22 cellular contexts compared by ENCODE assay signal in the genomic region with DNA sequence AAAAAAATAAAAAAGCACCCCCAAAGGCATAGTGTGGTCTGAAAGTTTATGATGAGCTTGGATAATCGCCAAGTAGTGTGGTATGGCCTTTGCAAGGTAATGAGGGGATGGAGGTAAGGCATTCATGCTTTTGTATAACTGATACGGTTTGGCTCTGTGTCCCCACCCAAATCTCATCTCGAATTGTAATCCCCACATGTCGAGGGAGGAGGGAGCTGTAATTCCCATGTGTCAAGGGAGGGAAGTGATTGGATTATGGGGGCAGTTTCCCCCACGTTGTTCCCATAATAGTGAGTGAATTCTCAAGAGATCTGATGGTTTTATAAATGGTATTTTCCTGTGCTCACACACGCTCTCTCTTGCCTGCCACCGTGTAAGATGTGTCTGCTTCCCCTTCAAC.
"Had no signal": no experiment of that assay in that cellular context is flagged by ENCODE, and none has a peak within 500 bp of the region (broad histone marks: within the 10 kb centered on the region; RNA-seq: fewer than 3 reads in every experiment).

No MANE protein-coding gene starts in this region.

- H3K27me3 ChIP-seq: ovary, right atrium auricular region, sigmoid colon, spleen, transverse colon, upper lobe of left lung, vagina had no signal

- H3K9me3 Mint-ChIP-seq: natural killer cell treated with Interleukin-12 subunit alpha and Interleukin-12 subunit beta and Interleukin-15 and Interleukin-18, amount 100 ng/mL, for 72 hours; stimulated activated naive CD8-positive, alpha-beta T cell treated with anti-CD3 and anti-CD28 coated beads, Interleukin-15, Interleukin-2, amounts not matched to agents 100 ng/mL and 50 ng/mL, for 24 hours had no signal

- H3K4me3 Mint-ChIP-seq: naive thymus-derived CD4-positive, alpha-beta T cell; natural killer cell treated with Interleukin-12 subunit alpha and Interleukin-12 subunit beta and Interleukin-15 and Interleukin-18, amount 100 ng/mL, for 72 hours; stimulated activated effector memory CD8-positive, alpha-beta T cell treated with anti-CD3 and anti-CD28 coated beads, Interleukin-12 subunit alpha, Interleukin-12 subunit beta, amount 100 ng/mL, for 72 hours; stimulated activated naive CD8-positive, alpha-beta T cell treated with anti-CD3 and anti-CD28 coated beads, Interleukin-15, Interleukin-2, amounts not matched to agents 100 ng/mL and 50 ng/mL, for 24 hours had no signal

- ATAC-seq: mucosa of descending colon; naive thymus-derived CD4-positive, alpha-beta T cell; natural killer cell treated with Interleukin-12 subunit alpha and Interleukin-12 subunit beta and Interleukin-15 and Interleukin-18, amount 100 ng/mL, for 72 hours; stimulated activated effector memory CD8-positive, alpha-beta T cell treated with anti-CD3 and anti-CD28 coated beads, Interleukin-12 subunit alpha, Interleukin-12 subunit beta, amount 100 ng/mL, for 72 hours had no signal

- H3K27ac ChIP-seq: ovary, right atrium auricular region, spleen, transverse colon, vagina had no signal

- H3K4me3 ChIP-seq: left ventricle myocardium inferior, lung, mucosa of descending colon, ovary, right atrium auricular region, sigmoid colon, spleen, transverse colon, upper lobe of left lung, vagina had no signal

- H3K27ac Mint-ChIP-seq: naive thymus-derived CD4-positive, alpha-beta T cell; natural killer cell treated with Interleukin-12 subunit alpha and Interleukin-12 subunit beta and Interleukin-15 and Interleukin-18, amount 100 ng/mL, for 72 hours; progenitor cell of endocrine pancreas; stimulated activated effector memory CD8-positive, alpha-beta T cell treated with anti-CD3 and anti-CD28 coated beads, Interleukin-12 subunit alpha, Interleukin-12 subunit beta, amount 100 ng/mL, for 72 hours; stimulated activated naive CD8-positive, alpha-beta T cell treated with anti-CD3 and anti-CD28 coated beads, Interleukin-15, Interleukin-2, amounts not matched to agents 100 ng/mL and 50 ng/mL, for 24 hours had no signal

- FAIRE-seq: small intestine had no signal

- H3K9me3 ChIP-seq: left ventricle myocardium inferior, mucosa of descending colon, ovary, right atrium auricular region, sigmoid colon, spleen, transverse colon, upper lobe of left lung, vagina had no signal

- DNase-seq: islet precursor cell; left ventricle myocardium inferior; mesendoderm; midbrain; mucosa of descending colon; naive thymus-derived CD4-positive, alpha-beta T cell; ovary; sigmoid colon; small intestine; spleen; stimulated activated CD4-positive, alpha-beta T cell treated with anti-CD3 and anti-CD28 coated beads, Interleukin-4, amount 100 ng/mL, for 24 hours; stimulated activated naive CD4-positive, alpha-beta T cell; substantia nigra; transverse colon; upper lobe of left lung had no signal

- H3K36me3 ChIP-seq: left ventricle myocardium inferior, ovary, right atrium auricular region, sigmoid colon, spleen, transverse colon, upper lobe of left lung, vagina had no signal
